Comparison of ENCODE assay signal across 17 cellular contexts in genomic region chr17:73747221-73748002, GRCh38.
A peak's percentile ranks its signal among the peaks of the same experiment; 100 is the strongest.
DNase-seq lines count a peak whose midpoint lies in the region; ATAC-seq and TF ChIP-seq lines count a peak whose summit lies in the region.
"Had no signal": no experiment of that assay in that cellular context is flagged by ENCODE, and none has a peak within 500 bp of the region (broad histone marks: within the 10 kb centered on the region; RNA-seq: fewer than 3 reads in every experiment).

No MANE protein-coding gene starts in this region.

- WGBS in stomach, 5 donors = 44 to 59% (median 57%) methylated on average over 15 of the region's 15 CpGs

- no peak for TF ChIP-seq POLR2A in stomach (IDR thresholded peaks at IDR 0.05)

- intact Hi-C loops in Right ventricle myocardium inferior (cut with DNase I) = no loop called here
- intact Hi-C loops in cardiac septum (cut with DNase I) = loop anchor here (1.0 kb wide), 1 partner anchor 23 kb away; no protein-coding TSS in a partner anchor
- intact Hi-C loops in left cardiac atrium (cut with DNase I) = no loop called here
- intact Hi-C loops in stomach (cut with DNase I; ENCODE audit: low total_unique reads) = no loop called here

- no peak for TF ChIP-seq CTCF in stomach (IDR thresholded peaks at IDR 0.05)

- H3K4me1 ChIP-seq in stomach = peaks cover 0 to 10% (median 6%) of the 10 kb centered on the region in 4 donors
- H3K4me1 ChIP-seq: transverse colon had no signal

- in situ Hi-C loops in G401 (cut with HindIII; ENCODE audit: low sequenced_read_pairs) = no loop called here

- DNase-seq in Right ventricle myocardium inferior (ENCODE audit: missing footprints) (peak; percentile 25), cardiac septum (ENCODE audit: low spot score) (no peak), NCI-H446 (lab: John Stamatoyannopoulos, UW) (peak; percentile 54 to 91), left cardiac atrium (no peak), stomach (peak; percentile 58), G401 (ENCODE audit: low spot score) (no peak)
- no peak for DNase-seq in activated naive CD4-positive, alpha-beta T cell treated with Interleukin-2 at 50 U/mL for 16 hours
- no peak for DNase-seq in activated CD4-positive, CD25-positive, alpha-beta regulatory T cell treated with anti-CD3 and anti-CD28 coated beads, Interleukin-2, amount 50 U/mL, for 72 hours
- DNase-seq: ACHN; activated naive CD8-positive, alpha-beta T cell treated with anti-CD3 and anti-CD28 coated beads for 36 hours; activated T-cell treated with anti-CD3 and anti-CD28 coated beads, Interleukin-2, amount 50 U/mL, for 72 hours; SIG-M5; stimulated activated naive CD8-positive, alpha-beta T cell treated with anti-CD3 and anti-CD28 coated beads, Interleukin-15, Interleukin-2, amounts not matched to agents 100 U/mL and 50 U/mL, for 24 hours; transverse colon had no signal

- no peak overlapping the region for H3K4me3 ChIP-seq in stomach
- H3K4me3 ChIP-seq: coronary artery, transverse colon had no signal

- no peak for TF ChIP-seq EP300 in stomach (IDR thresholded peaks at IDR 0.05)

- ATAC-seq in Right ventricle myocardium inferior (peak; percentile 79), left cardiac atrium (peak; percentile 44 to 70)
- ATAC-seq: activated T-cell treated with anti-CD3 and anti-CD28 coated beads, Interleukin-2, amount 50 U/mL, for 72 hours; stimulated activated naive CD8-positive, alpha-beta T cell treated with anti-CD3 and anti-CD28 coated beads, Interleukin-15, Interleukin-2, amounts not matched to agents 100 U/mL and 50 U/mL, for 24 hours had no signal

- no peaks in the 10 kb centered on the region for H3K36me3 ChIP-seq in stomach
- H3K36me3 ChIP-seq: transverse colon had no signal

- peaks cover 0 to 4% (median 4%) of the 10 kb centered on the region in 4 donors for H3K9me3 ChIP-seq in stomach
- H3K9me3 ChIP-seq: transverse colon had no signal

- H3K27ac ChIP-seq in stomach = peak overlapping the region in 2 of 5 donors; percentile 31 to 50
- H3K27ac ChIP-seq: C4-2B, coronary artery, transverse colon, VCaP had no signal

- H3K27me3 ChIP-seq in stomach = peaks cover 0 to 60% (median 7%) of the 10 kb centered on the region in 3 donors

Comparison
In these comparisons a context has a peak if more than half of its experiments do, and no peak if none do; other contexts are left out.
1. DNase-seq: peak in Right ventricle myocardium inferior (single experiment), NCI-H446 (2 of 2) and stomach (single experiment); none in cardiac septum (single experiment), left cardiac atrium (single experiment), activated naive CD4-positive, alpha-beta T cell treated with Interleukin-2 at 50 U/mL for 16 hours (single experiment), G401 (single experiment) and activated CD4-positive, CD25-positive, alpha-beta regulatory T cell treated with anti-CD3 and anti-CD28 coated beads, Interleukin-2, amount 50 U/mL, for 72 hours (single experiment).